ENCODE assay signal across 8 cellular contexts in the genomic region with DNA sequence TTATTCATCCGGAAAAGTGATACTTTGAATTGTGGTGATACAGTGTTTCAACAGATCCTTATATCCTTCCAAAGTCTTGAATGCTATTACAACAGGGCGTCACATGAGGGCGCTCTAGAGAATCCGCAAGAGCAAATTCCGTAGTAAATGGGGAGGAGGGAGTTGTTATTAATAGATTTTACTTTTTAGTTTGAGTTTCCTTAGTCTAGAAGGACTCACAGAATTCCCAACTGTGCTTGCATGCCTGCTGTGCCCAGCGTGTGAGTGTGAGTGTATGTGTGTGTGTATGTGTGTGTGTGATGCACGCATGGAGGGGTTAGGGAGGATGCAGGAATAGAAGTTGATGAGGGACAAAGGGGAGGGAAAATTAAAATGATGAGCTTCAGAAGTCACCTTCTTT.
A peak's percentile ranks its signal among the peaks of the same experiment; 100 is the strongest.
DNase-seq lines count a peak whose midpoint lies in the region; ATAC-seq and TF ChIP-seq lines count a peak whose summit lies in the region.

No MANE protein-coding gene starts in this region.

- no peak for ATAC-seq in GM18505 (IDR thresholded peaks at IDR 0.05; ENCODE audit: unreplicated experiment)

- H3K36me3 Mint-ChIP-seq in activated CD4-positive, alpha-beta memory T cell treated with anti-CD3 and anti-CD28 coated beads for 36 hours = no peaks in the 10 kb centered on the region

- intact Hi-C loops in thyroid gland (cut with DNase I) = loop anchor here (5.0 kb wide), 1 partner anchor 432 kb away; the partner anchor contains the start of gene NUAK1
- intact Hi-C loops in activated CD4-positive, alpha-beta memory T cell treated with anti-CD3 and anti-CD28 coated beads for 36 hours (cut with micrococcal nuclease) = loop anchor here (5.0 kb wide), 2 partner anchors 432 to 517 kb away; partner anchors contain the start of gene NUAK1

- no peak overlapping the region for H3K27ac Mint-ChIP-seq in activated CD4-positive, alpha-beta memory T cell treated with anti-CD3 and anti-CD28 coated beads for 36 hours

- no peak overlapping the region for H3K4me3 Mint-ChIP-seq in activated CD4-positive, alpha-beta memory T cell treated with anti-CD3 and anti-CD28 coated beads for 36 hours

- H3K9me3 ChIP-seq in thyroid gland = no peaks in the 10 kb centered on the region

- H3K4me1 Mint-ChIP-seq in activated CD4-positive, alpha-beta memory T cell treated with anti-CD3 and anti-CD28 coated beads for 36 hours (ENCODE audit: low read depth) = no peaks in the 10 kb centered on the region

- TF ChIP-seq POLR2A in thyroid gland (IDR thresholded peaks at IDR 0.05) (no peak), GM18505 (IDR thresholded peaks at IDR 0.05; ENCODE audit: borderline replicate concordance, extremely low read depth, insufficient read depth, insufficient read length) (no peak)

- H3K4me3 ChIP-seq in brain microvascular endothelial cell (ENCODE audit: low read depth, low read length) (no peak overlapping the region), thyroid gland (replicated peaks in 1 of 3) (no peak overlapping the region)

- CTCF ChIA-PET in activated CD4-positive, alpha-beta memory T cell treated with anti-CD3 and anti-CD28 coated beads for 36 hours (lab: Charles Lee) = interaction anchor here (0.9 to 1.9 kb wide), 2 partner anchors 8 to 431 kb away, joined by 3 to 8 read pairs; no protein-coding TSS in a partner anchor

- no peaks in the 10 kb centered on the region for H3K27me3 Mint-ChIP-seq in activated CD4-positive, alpha-beta memory T cell treated with anti-CD3 and anti-CD28 coated beads for 36 hours

- DNase-seq in A172 (ENCODE audit: low spot score) (peak; percentile 39), GM10266 (ENCODE audit: extremely low spot score) (no peak), NCI-H2227 treated with DMSO at 0.1 percent for 48 hours (lab: John Stamatoyannopoulos, UW) (peak; percentile 7), brain microvascular endothelial cell (peak; percentile 58), islet precursor cell (peak; percentile 67), thyroid gland (peak; percentile 50 to 67)
- DNase-seq in activated CD4-positive, alpha-beta memory T cell treated with anti-CD3 and anti-CD28 coated beads for 36 hours = no peak

- H3K36me3 ChIP-seq in brain microvascular endothelial cell (replicated peaks) (no peaks in the 10 kb centered on the region), thyroid gland (no peaks in the 10 kb centered on the region)

- POLR2A ChIA-PET in activated CD4-positive, alpha-beta memory T cell treated with anti-CD3 and anti-CD28 coated beads for 36 hours (lab: Charles Lee) = no interaction called here

- H3K27ac ChIP-seq in brain microvascular endothelial cell = peak overlapping the region; percentile 5
- H3K27ac ChIP-seq in thyroid gland = no peak overlapping the region

- no peaks in the 10 kb centered on the region for H3K27me3 ChIP-seq in brain microvascular endothelial cell (replicated peaks)
- H3K27me3 ChIP-seq in thyroid gland = no peaks in the 10 kb centered on the region

- H3K9me3 Mint-ChIP-seq in activated CD4-positive, alpha-beta memory T cell treated with anti-CD3 and anti-CD28 coated beads for 36 hours = no peaks in the 10 kb centered on the region

- 28 to 31% methylated on average over 7 of the region's 7 CpGs for WGBS in thyroid gland, 2 donors

- peaks cover 8 to 23% of the 10 kb centered on the region in 2 donors for H3K4me1 ChIP-seq in thyroid gland

- TF ChIP-seq CTCF in GM10266 (IDR thresholded peaks at IDR 0.05; ENCODE audit: control insufficient read depth, insufficient read depth, low read depth, missing control alignments) (peak; percentile 65), brain microvascular endothelial cell (IDR thresholded peaks at IDR 0.05; ENCODE audit: low read depth, low read length, missing control alignments) (peak; percentile 87), thyroid gland (IDR thresholded peaks at IDR 0.05) (peak; percentile 45 to 79 (median 73))

- in situ Hi-C loops in brain microvascular endothelial cell (cut with HindIII; ENCODE audit: low pct_ligation_motif_present, low sequenced_read_pairs) = no loop called here

Comparison
In these comparisons a context has a peak if more than half of its experiments do, and no peak if none do; other contexts are left out.
1. DNase-seq: peak in A172 (single experiment), NCI-H2227 treated with DMSO at 0.1 percent for 48 hours (single experiment), brain microvascular endothelial cell (single experiment), islet precursor cell (single experiment) and thyroid gland (2 of 2); none in GM10266 (single experiment) and activated CD4-positive, alpha-beta memory T cell treated with anti-CD3 and anti-CD28 coated beads for 36 hours (single experiment).
2. Peak in every context shown above with its lines, with median percentiles within 50 percentile points of each other: CTCF ChIP-seq.